Comparison of ENCODE assay signal across 24 cellular contexts in the genomic region with DNA sequence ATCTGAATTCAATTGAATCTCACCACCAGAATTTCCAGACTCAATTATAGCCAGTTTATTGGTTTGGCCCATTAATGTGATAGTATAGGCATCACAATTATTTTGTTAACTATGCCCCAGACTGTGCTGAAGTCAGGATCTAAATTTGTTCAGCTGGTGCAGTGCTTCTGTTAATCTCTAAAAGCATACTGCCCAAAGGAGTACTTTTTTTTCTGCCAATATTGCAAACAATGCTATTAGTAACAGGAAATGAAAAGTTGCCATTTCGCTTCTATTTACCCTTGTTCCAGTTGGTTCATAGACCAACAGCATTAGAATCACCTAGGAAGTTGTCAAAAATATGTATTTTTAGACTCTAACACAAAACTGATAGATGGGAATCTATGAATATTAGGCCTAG.
"Had no signal": no experiment of that assay in that cellular context is flagged by ENCODE, and none has a peak within 500 bp of the region (broad histone marks: within the 10 kb centered on the region; RNA-seq: fewer than 3 reads in every experiment).

No MANE protein-coding gene starts in this region.

- ATAC-seq: foreskin keratinocyte; gastroesophageal sphincter; heart left ventricle; left cardiac atrium; left lung; naive thymus-derived CD4-positive, alpha-beta T cell; psoas muscle; right cardiac atrium; stimulated activated naive B cell treated with anti-CD40 and anti-IgM and Interleukin-4, amounts not matched to agents 10 μg/mL and 1 μg/mL and 100 μg/mL, for 72 hours had no signal

- H3K9me3 ChIP-seq: colonic mucosa, esophagus muscularis mucosa, gastroesophageal sphincter, heart left ventricle, left lung, psoas muscle, spleen, transverse colon, vagina had no signal

- H3K4me3 ChIP-seq: colonic mucosa, esophagus muscularis mucosa, gastroesophageal sphincter, heart left ventricle, left lung, neural progenitor cell, psoas muscle, skin epidermis, spleen, transverse colon, vagina had no signal

- H2AFZ ChIP-seq: neural progenitor cell had no signal

- H3K36me3 Mint-ChIP-seq: mesothelial cell of epicardium; naive thymus-derived CD4-positive, alpha-beta T cell; stimulated activated naive B cell treated with anti-CD40 and anti-IgM and Interleukin-4, amounts not matched to agents 10 μg/mL and 1 μg/mL and 100 μg/mL, for 72 hours had no signal

- H3K4me1 Mint-ChIP-seq: naive thymus-derived CD4-positive, alpha-beta T cell; nephron; stimulated activated naive B cell treated with anti-CD40 and anti-IgM and Interleukin-4, amounts not matched to agents 10 μg/mL and 1 μg/mL and 100 μg/mL, for 72 hours had no signal

- H3K4me3 Mint-ChIP-seq: dendritic cell treated with granulocyte-macrophage colony-stimulating factor and Interleukin-4, amounts not matched to agents 40 ng/mL and 50 ng/mL, for 4 days; mesothelial cell of epicardium; naive thymus-derived CD4-positive, alpha-beta T cell; nephron; neural progenitor cell; stimulated activated naive B cell treated with anti-CD40 and anti-IgM and Interleukin-4, amounts not matched to agents 10 μg/mL and 1 μg/mL and 100 μg/mL, for 72 hours; stimulated activated naive CD8-positive, alpha-beta T cell treated with anti-CD3 and anti-CD28 coated beads, Interleukin-15, Interleukin-2, amounts not matched to agents 100 ng/mL and 50 ng/mL, for 24 hours had no signal

- H3K4me1 ChIP-seq: colonic mucosa, foreskin keratinocyte, gastroesophageal sphincter, heart left ventricle, left lung, neural progenitor cell, psoas muscle, spleen, transverse colon, vagina had no signal

- H3K4me2 ChIP-seq: neural progenitor cell had no signal

- H3K27ac Mint-ChIP-seq: dendritic cell treated with granulocyte-macrophage colony-stimulating factor and Interleukin-4, amounts not matched to agents 40 ng/mL and 50 ng/mL, for 4 days; mesothelial cell of epicardium; naive thymus-derived CD4-positive, alpha-beta T cell; nephron; neural progenitor cell; stimulated activated naive B cell treated with anti-CD40 and anti-IgM and Interleukin-4, amounts not matched to agents 10 μg/mL and 1 μg/mL and 100 μg/mL, for 72 hours; stimulated activated naive CD8-positive, alpha-beta T cell treated with anti-CD3 and anti-CD28 coated beads, Interleukin-15, Interleukin-2, amounts not matched to agents 100 ng/mL and 50 ng/mL, for 24 hours had no signal

- H3K36me3 ChIP-seq: colonic mucosa, esophagus muscularis mucosa, gastroesophageal sphincter, heart left ventricle, left lung, neural progenitor cell, spleen, transverse colon, vagina had no signal

- H3K9ac ChIP-seq: neural progenitor cell had no signal

- H3K9me3 Mint-ChIP-seq: dendritic cell treated with granulocyte-macrophage colony-stimulating factor and Interleukin-4, amounts not matched to agents 40 ng/mL and 50 ng/mL, for 4 days; mesothelial cell of epicardium; nephron; neural progenitor cell; stimulated activated naive B cell treated with anti-CD40 and anti-IgM and Interleukin-4, amounts not matched to agents 10 μg/mL and 1 μg/mL and 100 μg/mL, for 72 hours had no signal

- H3K27ac ChIP-seq: colonic mucosa, esophagus muscularis mucosa, foreskin keratinocyte, gastroesophageal sphincter, heart left ventricle, left lung, neural progenitor cell, psoas muscle, skin epidermis, spleen, transverse colon, vagina had no signal

- H3K27me3 Mint-ChIP-seq: dendritic cell treated with granulocyte-macrophage colony-stimulating factor and Interleukin-4, amounts not matched to agents 40 ng/mL and 50 ng/mL, for 4 days; naive thymus-derived CD4-positive, alpha-beta T cell; stimulated activated naive B cell treated with anti-CD40 and anti-IgM and Interleukin-4, amounts not matched to agents 10 μg/mL and 1 μg/mL and 100 μg/mL, for 72 hours; stimulated activated naive CD8-positive, alpha-beta T cell treated with anti-CD3 and anti-CD28 coated beads, Interleukin-15, Interleukin-2, amounts not matched to agents 100 ng/mL and 50 ng/mL, for 24 hours had no signal

- DNase-seq: colonic mucosa; effector memory CD4-positive, alpha-beta T cell; foreskin keratinocyte; heart left ventricle; left cardiac atrium; left lung; mesenchymal stem cell; naive thymus-derived CD4-positive, alpha-beta T cell; psoas muscle; right cardiac atrium; spleen; stimulated activated CD4-positive, alpha-beta T cell treated with anti-CD3 and anti-CD28 coated beads, Interleukin-15, amount 100 ng/mL, for 24 hours; stimulated activated CD4-positive, alpha-beta T cell treated with anti-CD3 and anti-CD28 coated beads, Interleukin-2, amount 100 ng/mL, for 48 hours; stimulated activated naive B cell treated with anti-CD40 and anti-IgM and Interleukin-4, amounts not matched to agents 10 μg/mL and 1 μg/mL and 100 μg/mL, for 72 hours; transverse colon had no signal

- H3K27me3 ChIP-seq: colonic mucosa, esophagus muscularis mucosa, foreskin keratinocyte, gastroesophageal sphincter, heart left ventricle, left lung, neural progenitor cell, spleen, transverse colon, vagina had no signal
